ENCODE assay signal across 20 cellular contexts in the genomic region with DNA sequence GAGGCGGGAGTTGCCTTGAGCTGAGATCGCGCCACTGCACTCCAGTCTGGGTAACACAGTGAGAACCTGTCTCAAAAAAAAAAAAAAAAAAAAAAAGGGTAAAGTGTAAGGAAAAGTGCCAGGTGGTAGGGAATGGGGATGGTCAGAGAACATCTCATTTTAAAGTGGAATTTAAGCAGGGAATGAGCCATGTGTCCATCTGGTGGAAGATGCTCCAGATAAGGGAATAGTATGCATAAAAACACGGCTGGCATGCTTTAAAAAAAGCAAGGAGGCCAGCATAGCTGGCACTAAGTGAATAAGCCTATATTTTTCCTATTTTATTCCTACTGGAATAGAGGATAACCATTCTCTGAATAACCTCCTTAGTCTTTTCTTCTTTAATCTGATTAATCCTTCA. TPM values are rescaled to one million over a fixed set of nuclear protein-coding genes. Genes with fewer than 3 reads are reported as not detected.
DNase-seq lines count a peak whose midpoint lies in the region; TF ChIP-seq lines count a peak whose summit lies in the region.
"Had no signal": no experiment of that assay in that cellular context is flagged by ENCODE, and none has a peak within 500 bp of the region (broad histone marks: within the 10 kb centered on the region; RNA-seq: fewer than 3 reads in every experiment).

No MANE protein-coding gene starts in this region.

- POLR2A ChIA-PET in SK-N-SH (lab: Yijun Ruan, JAX) (no interaction called here), RWPE1 (lab: Yijun Ruan, JAX; ENCODE audit: low non-redundant PET) (no interaction called here)
- POLR2A ChIA-PET in activated CD4-positive, alpha-beta memory T cell treated with anti-CD3 and anti-CD28 coated beads, Interleukin-2, amount 10 ng/mL, durations not matched to agents 7 days and 5 days (lab: Charles Lee): interaction anchor here (0.9 kb wide), 1 partner anchor 416 kb away, joined by 3 read pairs; no protein-coding TSS in a partner anchor

- H3K9me3 Mint-ChIP-seq in activated CD4-positive, alpha-beta memory T cell treated with anti-CD3 and anti-CD28 coated beads, Interleukin-2, amount 10 ng/mL, durations not matched to agents 7 days and 5 days: no peaks in the 10 kb centered on the region
- H3K9me3 Mint-ChIP-seq: CD4-positive, alpha-beta memory T cell; GM23338; HFFc6 had no signal

- in situ Hi-C loops in GM23248 (cut with MboI): no loop called here

- no peak for TF ChIP-seq EP300 in SK-N-SH (IDR thresholded peaks at IDR 0.05; ENCODE audit: borderline replicate concordance in 1 of 2, low read depth in 1 of 2, low read length in 1 of 2)

- H3K4me1 ChIP-seq in GM23248 (ENCODE audit: insufficient read depth) (peaks cover 6% of the 10 kb centered on the region; the same call in 1 of the 2 replicates), SK-N-SH (ENCODE audit: control insufficient read depth in 1 of 2, insufficient read depth in 2 of 2, low read depth in 1 of 2, low read length in 1 of 2) (no peaks in the 10 kb centered on the region), neuron (ENCODE audit: insufficient read depth, low read length) (peaks cover 6% of the 10 kb centered on the region)

- no peaks in the 10 kb centered on the region for H3K27me3 ChIP-seq in GM23248 (replicated peaks; ENCODE audit: insufficient read depth)
- H3K27me3 ChIP-seq in SK-N-SH (ENCODE audit: insufficient read depth): no peaks in the 10 kb centered on the region
- H3K27me3 ChIP-seq in neuron (ENCODE audit: insufficient read depth, low read length): no peaks in the 10 kb centered on the region

- H3K4me2 ChIP-seq in GM23248 (ENCODE audit: unreplicated experiment) (no peak overlapping the region), SK-N-SH (no peak overlapping the region)
- H3K4me2 ChIP-seq: GM23338 had no signal

- H3K27ac Mint-ChIP-seq in activated CD4-positive, alpha-beta memory T cell treated with anti-CD3 and anti-CD28 coated beads, Interleukin-2, amount 10 ng/mL, durations not matched to agents 7 days and 5 days: no peak overlapping the region
- H3K27ac Mint-ChIP-seq: CD4-positive, alpha-beta memory T cell; GM23338; HFFc6 had no signal

- TF ChIP-seq CTCF in SK-N-SH (IDR thresholded peaks at IDR 0.05) (no peak), RWPE1 (conservative IDR thresholded peaks at IDR 0.05; ENCODE audit: low read depth) (no peak)

- no peak overlapping the region for H3K9ac ChIP-seq in GM23248
- H3K9ac ChIP-seq in SK-N-SH: no peak overlapping the region

- no peaks in the 10 kb centered on the region for H3K4me1 Mint-ChIP-seq in activated CD4-positive, alpha-beta memory T cell treated with anti-CD3 and anti-CD28 coated beads, Interleukin-2, amount 10 ng/mL, durations not matched to agents 7 days and 5 days
- H3K4me1 Mint-ChIP-seq: CD4-positive, alpha-beta memory T cell; GM23338 had no signal

- H3K4me3 ChIP-seq in GM23248: no peak overlapping the region
- no peak overlapping the region for H3K4me3 ChIP-seq in SK-N-SH (ENCODE audit: low read depth in 2 of 2, low read length in 1 of 2)
- no peak overlapping the region for H3K4me3 ChIP-seq in neuron (ENCODE audit: low read length)
- H3K4me3 ChIP-seq: GM23338, HAP-1 had no signal

- DNase-seq in DMS 273 treated with DMSO at 0.1 percent for 48 hours (lab: John Stamatoyannopoulos, UW) (peak; percentile 67), GM23248 (no peak), SK-N-SH (peak; percentile 30), germinal center (ENCODE audit: low spot score) (no peak), NK-92 (lab: John Stamatoyannopoulos, UW; ENCODE audit: unreplicated experiment) (no peak), RWPE1 (ENCODE audit: low spot score) (no peak)
- DNase-seq in activated CD4-positive, alpha-beta memory T cell treated with anti-CD3 and anti-CD28 coated beads, Interleukin-2, amount 10 ng/mL, durations not matched to agents 7 days and 5 days: no peak
- DNase-seq: C1 segment of cervical spinal cord; CD4-positive, alpha-beta memory T cell; COR-L47; DMS53; DMS79 treated with DMSO at 0.1 percent for 48 hours; HFFc6 had no signal

- no peak overlapping the region for H3K4me3 Mint-ChIP-seq in activated CD4-positive, alpha-beta memory T cell treated with anti-CD3 and anti-CD28 coated beads, Interleukin-2, amount 10 ng/mL, durations not matched to agents 7 days and 5 days
- H3K4me3 Mint-ChIP-seq: CD4-positive, alpha-beta memory T cell; GM23338; HFFc6 had no signal

- no peak for TF ChIP-seq RAD21 in SK-N-SH (IDR thresholded peaks at IDR 0.05; ENCODE audit: low read length)

- H3K9me2 ChIP-seq in GM23248 (ENCODE audit: insufficient read depth) (no peaks in the 10 kb centered on the region), SK-N-SH (no peaks in the 10 kb centered on the region)

- H3K79me2 ChIP-seq in GM23248 (ENCODE audit: insufficient read depth) (no peaks in the 10 kb centered on the region), SK-N-SH (ENCODE audit: insufficient read depth) (no peaks in the 10 kb centered on the region)

- H2AFZ ChIP-seq in GM23248 (0 out of 2 replicates have a peak overlapping the region, but pooled peaks have one; percentile 9), SK-N-SH (ENCODE audit: low read depth) (no peak overlapping the region), neuron (ENCODE audit: low read depth, low read length) (peak overlapping the region; percentile 26)
- H2AFZ ChIP-seq: GM23338 had no signal

- CTCF ChIA-PET in SK-N-SH (lab: Yijun Ruan, JAX) (interaction anchor here (1.0 to 1.1 kb wide), 2 partner anchors 229 to 307 kb away, joined by 3 to 5 read pairs; no protein-coding TSS in a partner anchor), RWPE1 (lab: Yijun Ruan, JAX) (no interaction called here)
- CTCF ChIA-PET in activated CD4-positive, alpha-beta memory T cell treated with anti-CD3 and anti-CD28 coated beads, Interleukin-2, amount 10 ng/mL, durations not matched to agents 7 days and 5 days (lab: Charles Lee): interaction anchor here (0.6 kb wide), 1 partner anchor 60 kb away, joined by 5 read pairs; no protein-coding TSS in a partner anchor

- 91 to 100% methylated on average over 3 to 4 of the region's 4 CpGs for WGBS in GM23248 (ENCODE audit: low coverage in 1 of 2, low lambda C conversion rate in 2 of 2, missing lambda C conversion rate in 2 of 2), 2 experiments
- 83% methylated on average over 4 of the region's 4 CpGs for WGBS in SK-N-SH (ENCODE audit: low lambda C conversion rate)

- no peaks in the 10 kb centered on the region for H4K20me1 ChIP-seq in GM23248 (ENCODE audit: insufficient read depth)
- H4K20me1 ChIP-seq in SK-N-SH (ENCODE audit: insufficient read depth): no peaks in the 10 kb centered on the region

- H3K36me3 ChIP-seq in GM23248 (ENCODE audit: low read depth) (no peaks in the 10 kb centered on the region), SK-N-SH (replicated peaks in 1 of 2; ENCODE audit: control insufficient read depth in 1 of 2, insufficient read depth in 2 of 2, low read length in 1 of 2) (no peaks in the 10 kb centered on the region), neuron (ENCODE audit: insufficient read depth, low read length) (no peaks in the 10 kb centered on the region)
- H3K36me3 ChIP-seq: HAP-1 had no signal

- H3F3A ChIP-seq in GM23248 (ENCODE audit: insufficient read depth) (no peaks in the 10 kb centered on the region), SK-N-SH (replicated peaks; ENCODE audit: insufficient read depth) (peaks cover 6% of the 10 kb centered on the region)

- no peaks in the 10 kb centered on the region for H3K27me3 Mint-ChIP-seq in activated CD4-positive, alpha-beta memory T cell treated with anti-CD3 and anti-CD28 coated beads, Interleukin-2, amount 10 ng/mL, durations not matched to agents 7 days and 5 days

- no peaks in the 10 kb centered on the region for H3K9me3 ChIP-seq in GM23248 (ENCODE audit: low read depth)
- H3K9me3 ChIP-seq in SK-N-SH: no peaks in the 10 kb centered on the region
- no peaks in the 10 kb centered on the region for H3K9me3 ChIP-seq in neuron (ENCODE audit: low read length)
- H3K9me3 ChIP-seq: HAP-1 had no signal

- H3K27ac ChIP-seq in GM23248 (no peak overlapping the region), SK-N-SH (ENCODE audit: low read depth in 2 of 2, low read length in 1 of 2) (0 out of 4 replicates have a peak overlapping the region, but pooled peaks of 1 of the 2 experiments have one; percentile 12), RWPE1 (no peak overlapping the region)

- H3K36me3 Mint-ChIP-seq in activated CD4-positive, alpha-beta memory T cell treated with anti-CD3 and anti-CD28 coated beads, Interleukin-2, amount 10 ng/mL, durations not matched to agents 7 days and 5 days (ENCODE audit: low read depth): no peaks in the 10 kb centered on the region
- H3K36me3 Mint-ChIP-seq: CD4-positive, alpha-beta memory T cell had no signal

TF ChIP-seq in SK-N-SH, 30 proteins besides CTCF, POLR2A, EP300 and RAD21:
- TF ChIP-seq CHD2 (IDR thresholded peaks at IDR 0.05; ENCODE audit: low read length, partially characterized antibody) (no peak), PBX3 (IDR thresholded peaks at IDR 0.05) (no peak), GATA2 (CRISPR knock-in tag; IDR thresholded peaks at IDR 0.05) (peak; percentile 29; the same call in 1 of the 2 replicates)

RNA-seq across cellular contexts. Expression of gene FAM186A, which starts 33.7 kb away (rescaled TPM):
- total RNA-seq in GM23248 (2014; rRNA removed; shearing (Covaris generic)): not detected in 2 replicates
- polyA plus RNA-seq in GM23248 (2016; fragmentation: Nextera tagmentation; extraction: Ambion mirVana) (not detected in 2 replicates), SK-N-SH (2012; rRNA removed) (not detected in 2 replicates)
- not detected in 2 replicates for polyA plus RNA-seq in SK-N-SH (2012; cell fraction: cytosol; rRNA removed)
- polyA plus RNA-seq in SK-N-SH (2012; cell fraction: nucleus; rRNA removed): not detected in 2 replicates
- total RNA-seq in activated CD4-positive, alpha-beta memory T cell treated with anti-CD3 and anti-CD28 coated beads, Interleukin-2, amount 10 ng/mL, durations not matched to agents 7 days and 5 days: not detected
- total RNA-seq: A172; A673; CD4-positive, alpha-beta memory T cell; Daoy; GM23338; HFFc6 had no signal
- polyA plus RNA-seq: BJ, GM23338 had no signal

RNA-seq across cellular contexts. Expression of gene LARP4, which starts 38.0 kb away (rescaled TPM):
- 17.4 and 27.1 TPM in 2 replicates for total RNA-seq in GM23248 (2014; rRNA removed; shearing (Covaris generic))
- polyA plus RNA-seq in GM23248 (2016; fragmentation: Nextera tagmentation; extraction: Ambion mirVana): 30.9 and 34.6 TPM in 2 replicates
- 10.8 and 12.9 TPM in 2 replicates for polyA plus RNA-seq in SK-N-SH (2012; rRNA removed)
- polyA plus RNA-seq in SK-N-SH (2012; cell fraction: cytosol; rRNA removed): 12.5 and 12.7 TPM in 2 replicates
- polyA plus RNA-seq in SK-N-SH (2012; cell fraction: nucleus; rRNA removed): 7.8 and 15.5 TPM in 2 replicates
- total RNA-seq in activated CD4-positive, alpha-beta memory T cell treated with anti-CD3 and anti-CD28 coated beads, Interleukin-2, amount 10 ng/mL, durations not matched to agents 7 days and 5 days: 10 to 100 TPM; 43.1 to 45.8 TPM

Comparison
In these comparisons a context has a peak if more than half of its experiments do, and no peak if none do; other contexts are left out.
1. DNase-seq: peak in DMS 273 treated with DMSO at 0.1 percent for 48 hours (single experiment) and SK-N-SH (single experiment); none in GM23248 (single experiment), germinal center (single experiment), activated CD4-positive, alpha-beta memory T cell treated with anti-CD3 and anti-CD28 coated beads, Interleukin-2, amount 10 ng/mL, durations not matched to agents 7 days and 5 days (single experiment), NK-92 (single experiment) and RWPE1 (single experiment).